In the genomic region with DNA sequence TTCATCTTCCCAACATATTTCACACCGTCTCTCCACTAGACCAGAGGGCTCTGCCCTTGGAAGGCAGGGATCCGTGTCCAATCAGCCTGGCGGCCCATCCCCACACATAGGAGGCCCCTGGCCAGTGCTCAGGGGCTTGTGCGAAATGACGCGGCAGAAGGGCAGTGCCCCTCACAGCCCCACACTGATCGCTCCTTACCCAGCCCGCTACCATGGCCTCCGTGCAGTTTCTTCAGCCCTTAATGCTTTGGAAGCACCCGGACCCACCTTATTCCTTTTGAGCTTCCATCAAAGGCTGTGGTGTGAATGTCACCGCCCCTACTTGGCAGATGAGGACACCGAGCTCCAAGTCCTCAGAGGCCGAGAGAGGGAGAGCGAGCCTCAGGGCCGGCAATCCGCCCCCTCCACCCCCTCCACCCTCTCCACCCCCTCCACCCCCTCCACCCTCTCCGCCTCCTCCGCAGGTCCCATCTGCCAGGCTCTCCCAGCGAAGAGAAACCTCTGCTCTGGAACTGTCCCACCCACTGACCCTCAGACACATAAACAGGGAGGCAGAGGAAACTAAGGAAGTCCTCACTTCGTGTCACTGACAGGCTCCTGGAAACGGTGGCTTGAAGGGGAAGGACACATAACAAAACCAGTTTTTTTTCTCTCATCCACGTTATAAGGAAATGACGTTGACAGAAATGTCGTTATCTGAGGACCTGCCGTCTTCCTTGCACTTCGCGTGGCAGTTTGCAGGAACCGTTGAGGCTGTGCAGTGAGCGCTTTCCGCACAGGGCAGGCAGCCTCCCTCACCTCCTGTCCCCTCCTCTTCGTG, we compare ENCODE assay signal across 1 cellular context.
TF ChIP-seq lines count a peak whose summit lies in the region.

No MANE protein-coding gene starts in this region.

TF ChIP-seq in K562, 482 proteins besides CTCF, POLR2A, EP300 and RAD21 (continued from another document and continues in another):
- TF ChIP-seq PRDM10 (IDR thresholded peaks at IDR 0.05; ENCODE audit: partially characterized antibody) (peak; percentile 17), SPI1 (IDR thresholded peaks at IDR 0.05; ENCODE audit: borderline replicate concordance, low read depth, low read length) (peak; percentile 30), ZNF133 (CRISPR knock-in tag; IDR thresholded peaks at IDR 0.05) (no peak), MBD2 (IDR thresholded peaks at IDR 0.05; ENCODE audit: borderline replicate concordance, low read depth) (no peak), HDAC1 (IDR thresholded peaks at IDR 0.05) (peak in 1 of 2 experiments; percentile 50; a peak in 1 of 4 replicates), SUPT5H (IDR thresholded peaks at IDR 0.05) (no peak), ILK (tag; IDR thresholded peaks at IDR 0.05; ENCODE audit: borderline replicate concordance, low read depth) (no peak), ZNF766 (CRISPR knock-in tag; conservative IDR thresholded peaks at IDR 0.05) (peak; percentile 93), KLF13 (tag; IDR thresholded peaks at IDR 0.05; ENCODE audit: borderline replicate concordance, low read depth) (peak; percentile 13; the same call in 1 of the 2 replicates), KDM4B (IDR thresholded peaks at IDR 0.05; ENCODE audit: borderline replicate concordance in 2 of 2, low read depth in 1 of 2) (no peak), DMBX1 (CRISPR knock-in tag; IDR thresholded peaks at IDR 0.05; ENCODE audit: borderline replicate concordance) (no peak), ZNF57 (CRISPR knock-in tag; IDR thresholded peaks at IDR 0.05) (no peak), BACH1 (tag; IDR thresholded peaks at IDR 0.05) (no peak), NFE2L1 (tag; IDR thresholded peaks at IDR 0.05; ENCODE audit: borderline replicate concordance, low read depth) (no peak), SMARCA5 (IDR thresholded peaks at IDR 0.05) (no peak), PRPF4 (IDR thresholded peaks at IDR 0.05; ENCODE audit: insufficient read depth, low read depth, low read length, poor library complexity, severe bottlenecking) (no peak), SRSF3 (IDR thresholded peaks at IDR 0.05; ENCODE audit: insufficient read depth, low read length) (no peak), TBP (optimal IDR thresholded peaks at IDR 0.05; ENCODE audit: low read depth, low read length) (no peak), CCNT2 (IDR thresholded peaks at IDR 0.05; ENCODE audit: borderline replicate concordance, extremely low read depth, insufficient read length, low read depth, low read length) (no peak), TFAM (CRISPR knock-in tag; conservative IDR thresholded peaks at IDR 0.05) (no peak), ZNF639 (CRISPR knock-in tag; conservative IDR thresholded peaks at IDR 0.05 in 1 of 2, IDR thresholded peaks at IDR 0.05 in 1 of 2) (0 out of 4 replicates have a peak, but pooled peaks of 1 of the 2 experiments have one; percentile 37), EHMT2 (IDR thresholded peaks at IDR 0.05) (no peak), ZNF551 (CRISPR knock-in tag; IDR thresholded peaks at IDR 0.05) (no peak), SRSF9 (IDR thresholded peaks at IDR 0.05; ENCODE audit: borderline replicate concordance, low read depth, low read length) (no peak), ZHX1 (conservative IDR thresholded peaks at IDR 0.05; ENCODE audit: low read length) (no peak), HNRNPK (IDR thresholded peaks at IDR 0.05; ENCODE audit: low read depth, low read length, poor library complexity, severe bottlenecking) (no peak), GABPB2 (CRISPR knock-in tag; conservative IDR thresholded peaks at IDR 0.05) (no peak), CREM (IDR thresholded peaks at IDR 0.05; ENCODE audit: low read depth) (peak; percentile 86), CHD2 (IDR thresholded peaks at IDR 0.05; ENCODE audit: low read depth, low read length) (no peak), CREB1 (IDR thresholded peaks at IDR 0.05) (peak; percentile 54; the same call in 1 of the 2 replicates), CREB1 (CRISPR knock-in tag; IDR thresholded peaks at IDR 0.05) (no peak), TBL1XR1 (IDR thresholded peaks at IDR 0.05; ENCODE audit: low read length in 2 of 2) (no peak), CXXC5 (CRISPR knock-in tag; IDR thresholded peaks at IDR 0.05) (peak; percentile 52; the same call in 1 of the 2 replicates), HDAC6 (IDR thresholded peaks at IDR 0.05; ENCODE audit: low read depth, low read length) (no peak), ZNF589 (CRISPR knock-in tag; IDR thresholded peaks at IDR 0.05; ENCODE audit: low read depth) (peak; percentile 78; the same call in 1 of the 2 replicates), CCAR2 (IDR thresholded peaks at IDR 0.05; ENCODE audit: low read depth, low read length) (no peak), GTF3C2 (IDR thresholded peaks at IDR 0.05; ENCODE audit: borderline replicate concordance, extremely low read depth, insufficient read length) (no peak), NFE2 (IDR thresholded peaks at IDR 0.05; ENCODE audit: low read depth) (peak; percentile 27; the same call in 1 of the 2 replicates)
- TF ChIP-seq, protein P1, sequence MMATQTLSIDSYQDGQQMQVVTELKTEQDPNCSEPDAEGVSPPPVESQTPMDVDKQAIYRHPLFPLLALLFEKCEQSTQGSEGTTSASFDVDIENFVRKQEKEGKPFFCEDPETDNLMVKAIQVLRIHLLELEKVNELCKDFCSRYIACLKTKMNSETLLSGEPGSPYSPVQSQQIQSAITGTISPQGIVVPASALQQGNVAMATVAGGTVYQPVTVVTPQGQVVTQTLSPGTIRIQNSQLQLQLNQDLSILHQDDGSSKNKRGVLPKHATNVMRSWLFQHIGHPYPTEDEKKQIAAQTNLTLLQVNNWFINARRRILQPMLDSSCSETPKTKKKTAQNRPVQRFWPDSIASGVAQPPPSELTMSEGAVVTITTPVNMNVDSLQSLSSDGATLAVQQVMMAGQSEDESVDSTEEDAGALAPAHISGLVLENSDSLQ (IDR thresholded peaks at IDR 0.05): peak; percentile 37; the same call in 1 of the 2 replicates
- TF ChIP-seq, protein P2, sequence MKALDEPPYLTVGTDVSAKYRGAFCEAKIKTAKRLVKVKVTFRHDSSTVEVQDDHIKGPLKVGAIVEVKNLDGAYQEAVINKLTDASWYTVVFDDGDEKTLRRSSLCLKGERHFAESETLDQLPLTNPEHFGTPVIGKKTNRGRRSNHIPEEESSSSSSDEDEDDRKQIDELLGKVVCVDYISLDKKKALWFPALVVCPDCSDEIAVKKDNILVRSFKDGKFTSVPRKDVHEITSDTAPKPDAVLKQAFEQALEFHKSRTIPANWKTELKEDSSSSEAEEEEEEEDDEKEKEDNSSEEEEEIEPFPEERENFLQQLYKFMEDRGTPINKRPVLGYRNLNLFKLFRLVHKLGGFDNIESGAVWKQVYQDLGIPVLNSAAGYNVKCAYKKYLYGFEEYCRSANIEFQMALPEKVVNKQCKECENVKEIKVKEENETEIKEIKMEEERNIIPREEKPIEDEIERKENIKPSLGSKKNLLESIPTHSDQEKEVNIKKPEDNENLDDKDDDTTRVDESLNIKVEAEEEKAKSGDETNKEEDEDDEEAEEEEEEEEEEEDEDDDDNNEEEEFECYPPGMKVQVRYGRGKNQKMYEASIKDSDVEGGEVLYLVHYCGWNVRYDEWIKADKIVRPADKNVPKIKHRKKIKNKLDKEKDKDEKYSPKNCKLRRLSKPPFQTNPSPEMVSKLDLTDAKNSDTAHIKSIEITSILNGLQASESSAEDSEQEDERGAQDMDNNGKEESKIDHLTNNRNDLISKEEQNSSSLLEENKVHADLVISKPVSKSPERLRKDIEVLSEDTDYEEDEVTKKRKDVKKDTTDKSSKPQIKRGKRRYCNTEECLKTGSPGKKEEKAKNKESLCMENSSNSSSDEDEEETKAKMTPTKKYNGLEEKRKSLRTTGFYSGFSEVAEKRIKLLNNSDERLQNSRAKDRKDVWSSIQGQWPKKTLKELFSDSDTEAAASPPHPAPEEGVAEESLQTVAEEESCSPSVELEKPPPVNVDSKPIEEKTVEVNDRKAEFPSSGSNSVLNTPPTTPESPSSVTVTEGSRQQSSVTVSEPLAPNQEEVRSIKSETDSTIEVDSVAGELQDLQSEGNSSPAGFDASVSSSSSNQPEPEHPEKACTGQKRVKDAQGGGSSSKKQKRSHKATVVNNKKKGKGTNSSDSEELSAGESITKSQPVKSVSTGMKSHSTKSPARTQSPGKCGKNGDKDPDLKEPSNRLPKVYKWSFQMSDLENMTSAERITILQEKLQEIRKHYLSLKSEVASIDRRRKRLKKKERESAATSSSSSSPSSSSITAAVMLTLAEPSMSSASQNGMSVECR (CRISPR knock-in tag; IDR thresholded peaks at IDR 0.05): no peak
- TF ChIP-seq, protein P3, sequence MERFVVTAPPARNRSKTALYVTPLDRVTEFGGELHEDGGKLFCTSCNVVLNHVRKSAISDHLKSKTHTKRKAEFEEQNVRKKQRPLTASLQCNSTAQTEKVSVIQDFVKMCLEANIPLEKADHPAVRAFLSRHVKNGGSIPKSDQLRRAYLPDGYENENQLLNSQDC (CRISPR knock-in tag; IDR thresholded peaks at IDR 0.05): no peak
